ENCODE assay signal across 17 cellular contexts in genomic region chr3:32713181-32713580, GRCh38. TPM values are rescaled to one million over a fixed set of nuclear protein-coding genes. Genes with fewer than 3 reads are reported as not detected.
DNase-seq lines count a peak whose midpoint lies in the region; ATAC-seq and TF ChIP-seq lines count a peak whose summit lies in the region.
"Had no signal": no experiment of that assay in that cellular context is flagged by ENCODE, and none has a peak within 500 bp of the region (broad histone marks: within the 10 kb centered on the region; RNA-seq: fewer than 3 reads in every experiment).

No MANE protein-coding gene starts in this region.

- H3T11ph ChIP-seq in H9 (ENCODE audit: low read length) = no peak overlapping the region

- no peaks in the 10 kb centered on the region for H3K27me3 ChIP-seq in H9 (ENCODE audit: insufficient read depth, low read length)

- no peak overlapping the region for H2BK120ac ChIP-seq in H9 (ENCODE audit: low read depth, low read length, poor library complexity, severe bottlenecking)

- peak overlapping the region; percentile 14 for H3K27ac Mint-ChIP-seq in activated CD4-positive, alpha-beta T cell treated with anti-CD3 and anti-CD28 coated beads, Interleukin-2, amount 10 ng/mL, durations not matched to agents 7 days and 5 days
- peak overlapping the region in 2 of 3 experiments; percentile 39 to 74; a peak in 2 of 7 replicates for H3K27ac Mint-ChIP-seq in H9
- peak overlapping the region; percentile 17; the same call in 1 of the 2 replicates for H3K27ac Mint-ChIP-seq in WTC11

- POLR2A ChIA-PET in activated CD4-positive, alpha-beta T cell treated with anti-CD3 and anti-CD28 coated beads, Interleukin-2, amount 10 ng/mL, durations not matched to agents 7 days and 5 days (lab: Charles Lee) = interaction anchor here (0.5 kb wide), 1 partner anchor 169 kb away, joined by 3 read pairs; no protein-coding TSS in a partner anchor
- POLR2A ChIA-PET in WTC11 (lab: Charles Lee) = no interaction called here

- H3K23me2 ChIP-seq in H9 (ENCODE audit: insufficient read length, low read depth, low read length, poor library complexity, severe bottlenecking) = no peaks in the 10 kb centered on the region

- H3K18ac ChIP-seq in H9 (ENCODE audit: insufficient read length, low read depth, low read length) = no peak overlapping the region

- no peaks in the 10 kb centered on the region for H3K9me3 ChIP-seq in H9 (ENCODE audit: control insufficient read depth, low read depth, low read length)

- no peak overlapping the region for H2BK15ac ChIP-seq in H9 (ENCODE audit: low read depth, low read length)

- no peak overlapping the region for H4K5ac ChIP-seq in H9 (ENCODE audit: insufficient read length, low read depth, low read length)

- H3K4me3 Mint-ChIP-seq in activated CD4-positive, alpha-beta T cell treated with anti-CD3 and anti-CD28 coated beads, Interleukin-2, amount 10 ng/mL, durations not matched to agents 7 days and 5 days = no peak overlapping the region
- H3K4me3 Mint-ChIP-seq in H9 (no peak overlapping the region), WTC11 (no peak overlapping the region)
- H3K4me3 Mint-ChIP-seq: CD4-positive, alpha-beta memory T cell had no signal

- H3K27ac ChIP-seq in H9 (ENCODE audit: insufficient read length, low read depth, low read length) = no peak overlapping the region
- H3K27ac ChIP-seq: GM23248 had no signal

- H3K79me2 ChIP-seq in H9 (ENCODE audit: insufficient read depth, low read length) = no peaks in the 10 kb centered on the region

- H3K9me3 Mint-ChIP-seq in activated CD4-positive, alpha-beta T cell treated with anti-CD3 and anti-CD28 coated beads, Interleukin-2, amount 10 ng/mL, durations not matched to agents 7 days and 5 days = no peaks in the 10 kb centered on the region
- H3K9me3 Mint-ChIP-seq in H9 = no peaks in the 10 kb centered on the region
- H3K9me3 Mint-ChIP-seq in WTC11 = no peaks in the 10 kb centered on the region
- H3K9me3 Mint-ChIP-seq: CD4-positive, alpha-beta memory T cell had no signal

- DNase-seq in activated CD4-positive, alpha-beta T cell treated with anti-CD3 and anti-CD28 coated beads, Interleukin-2, amount 10 ng/mL, durations not matched to agents 7 days and 5 days = no peak
- no peak for DNase-seq in activated CD4-positive, alpha-beta T cell treated with anti-CD3 and anti-CD28 coated beads, Interleukin-2, amount 50 U/mL, for 4 hours
- DNase-seq in H9 (no peak), WTC11 (ENCODE audit: low spot score) (no peak), MV-4-11 (lab: John Stamatoyannopoulos, UW) (no peak)
- DNase-seq: 8988T; C1 segment of cervical spinal cord; Calu3; CD4-positive, alpha-beta memory T cell; COR-L47; DMS53; DMS79 treated with DMSO at 0.1 percent for 48 hours; GF-D8; GM23248; H7 had no signal

- H4K8ac ChIP-seq in H9 (replicated peaks; ENCODE audit: insufficient read length, low read depth, low read length) = no peak overlapping the region

- H3K4me1 Mint-ChIP-seq in activated CD4-positive, alpha-beta T cell treated with anti-CD3 and anti-CD28 coated beads, Interleukin-2, amount 10 ng/mL, durations not matched to agents 7 days and 5 days = peaks cover 20% of the 10 kb centered on the region
- H3K4me1 Mint-ChIP-seq in H9 (no peaks in the 10 kb centered on the region), WTC11 (no peaks in the 10 kb centered on the region)

- no peak overlapping the region for H2BK20ac ChIP-seq in H9 (ENCODE audit: low read depth, low read length, poor library complexity, severe bottlenecking)

- ATAC-seq in WTC11 (no peak), HG03280 (IDR thresholded peaks at IDR 0.05; ENCODE audit: unreplicated experiment) (no peak)
- ATAC-seq: HCT116 had no signal

- H3K23ac ChIP-seq in H9 (ENCODE audit: insufficient read length, low read depth, low read length) = no peak overlapping the region

- no peak overlapping the region for H2BK12ac ChIP-seq in H9 (ENCODE audit: insufficient read length, low read depth, low read length)

- H3K9ac ChIP-seq in H9 (ENCODE audit: extremely low read depth, insufficient read length, low read length) = no peak overlapping the region
- H3K9ac ChIP-seq: GM23248 had no signal

- peaks cover 61% of the 10 kb centered on the region for H3K36me3 Mint-ChIP-seq in activated CD4-positive, alpha-beta T cell treated with anti-CD3 and anti-CD28 coated beads, Interleukin-2, amount 10 ng/mL, durations not matched to agents 7 days and 5 days (ENCODE audit: low read depth)
- peaks cover 25 to 79% (median 65%) of the 10 kb centered on the region in 3 experiments; a peak in 6 of 7 replicates for H3K36me3 Mint-ChIP-seq in H9 (ENCODE audit: insufficient read depth in 1 of 3, low read depth in 3 of 3)
- peaks cover 45% of the 10 kb centered on the region for H3K36me3 Mint-ChIP-seq in WTC11

- H2AK5ac ChIP-seq in H9 (ENCODE audit: insufficient read length, low read length) = no peak overlapping the region

- CTCF ChIA-PET in activated CD4-positive, alpha-beta T cell treated with anti-CD3 and anti-CD28 coated beads, Interleukin-2, amount 10 ng/mL, durations not matched to agents 7 days and 5 days (lab: Charles Lee) = interaction anchor here (0.8 to 1.3 kb wide), 2 partner anchors 10 to 22 kb away, joined by 3 read pairs; no protein-coding TSS in a partner anchor
- CTCF ChIA-PET in WTC11 (lab: Charles Lee) = no interaction called here

- H3K4me2 ChIP-seq in H9 (ENCODE audit: insufficient read depth, insufficient read length, low read length) = no peak overlapping the region

- H3K4me1 ChIP-seq in H9 (ENCODE audit: insufficient read depth, low read length) = no peaks in the 10 kb centered on the region

- no peak overlapping the region for H3K56ac ChIP-seq in H9 (ENCODE audit: insufficient read length, low read depth, low read length)

- no peaks in the 10 kb centered on the region for H3K27me3 Mint-ChIP-seq in activated CD4-positive, alpha-beta T cell treated with anti-CD3 and anti-CD28 coated beads, Interleukin-2, amount 10 ng/mL, durations not matched to agents 7 days and 5 days
- H3K27me3 Mint-ChIP-seq in H9 (ENCODE audit: low read depth) (no peaks in the 10 kb centered on the region), WTC11 (ENCODE audit: low read depth) (no peaks in the 10 kb centered on the region)
- H3K27me3 Mint-ChIP-seq: CD4-positive, alpha-beta memory T cell had no signal

- H4K20me1 ChIP-seq in H9 (ENCODE audit: control insufficient read depth, insufficient read depth, insufficient read length) = no peaks in the 10 kb centered on the region

- H3K14ac ChIP-seq in H9 (ENCODE audit: insufficient read depth, low read length) = no peak overlapping the region

- no peak overlapping the region for H3K4ac ChIP-seq in H9 (ENCODE audit: low read depth, low read length)

- no peak overlapping the region for H2AFZ ChIP-seq in H9 (ENCODE audit: low read length)
- H2AFZ ChIP-seq: GM23248 had no signal

- TF ChIP-seq CTCF in H9 (conservative IDR thresholded peaks at IDR 0.05) (no peak), WTC11 (IDR thresholded peaks at IDR 0.05) (no peak)

- no peaks in the 10 kb centered on the region for H3K79me1 ChIP-seq in H9 (ENCODE audit: insufficient read depth, low read depth, low read length, poor library complexity, severe bottlenecking)

- H2BK5ac ChIP-seq in H9 (ENCODE audit: insufficient read length, low read length) = no peak overlapping the region

- H4K91ac ChIP-seq in H9 (ENCODE audit: insufficient read length, low read depth, low read length) = no peak overlapping the region

TF ChIP-seq in WTC11, 78 proteins besides CTCF, POLR2A, EP300 and RAD21 (continues in another document):
- TF ChIP-seq ZMAT4 (CRISPR knock-in tag; IDR thresholded peaks at IDR 0.05) (no peak), ZNF423 (CRISPR knock-in tag; IDR thresholded peaks at IDR 0.05) (no peak), ZNF532 (CRISPR knock-in tag; IDR thresholded peaks at IDR 0.05; ENCODE audit: borderline replicate concordance) (no peak), TEAD1 (CRISPR knock-in tag; IDR thresholded peaks at IDR 0.05) (no peak), SP1 (CRISPR knock-in tag; conservative IDR thresholded peaks at IDR 0.05) (no peak), CREB1 (CRISPR knock-in tag; IDR thresholded peaks at IDR 0.05) (no peak), MXD4 (CRISPR knock-in tag; IDR thresholded peaks at IDR 0.05; ENCODE audit: borderline replicate concordance) (no peak), ZNF396 (CRISPR knock-in tag; IDR thresholded peaks at IDR 0.05; ENCODE audit: borderline replicate concordance) (no peak)

RNA-seq across cellular contexts. Expression of gene CNOT10, which starts 28.2 kb away (rescaled TPM):
- total RNA-seq in activated CD4-positive, alpha-beta T cell treated with anti-CD3 and anti-CD28 coated beads, Interleukin-2, amount 10 ng/mL, durations not matched to agents 7 days and 5 days = 10 to 100 TPM; 67.5 to 67.7 TPM
- total RNA-seq in H9 (2021) (55.4 and 67.1 TPM in 2 replicates), WTC11 (2021) (37.5 to 40.0 TPM (median 38.7 TPM) in 3 replicates)
